ENCODE assay signal across 29 cellular contexts in genomic region chr1:196701144-196701543, GRCh38. TPM values are rescaled to one million over a fixed set of nuclear protein-coding genes. Genes with fewer than 3 reads are reported as not detected.
"Had no signal": no experiment of that assay in that cellular context is flagged by ENCODE, and none has a peak within 500 bp of the region (broad histone marks: within the 10 kb centered on the region; RNA-seq: fewer than 3 reads in every experiment).

No MANE protein-coding gene starts in this region.

- ATAC-seq: effector memory CD8-positive, alpha-beta T cell; esophagus mucosa; foreskin keratinocyte; gastrocnemius medialis; gastroesophageal sphincter; heart left ventricle; heart right ventricle had no signal

- H3K27ac ChIP-seq: colonic mucosa, coronary artery, dorsolateral prefrontal cortex, epithelial cell of prostate, esophagus muscularis mucosa, esophagus squamous epithelium, foreskin keratinocyte, gastrocnemius medialis, gastroesophageal sphincter, heart left ventricle, heart right ventricle had no signal

- H3K27ac Mint-ChIP-seq: dendritic cell treated with granulocyte-macrophage colony-stimulating factor and Interleukin-4, amounts not matched to agents 40 ng/mL and 50 ng/mL, for 4 days; effector memory CD8-positive, alpha-beta T cell; endodermal cell had no signal

- H3K4me3 ChIP-seq: colonic mucosa, coronary artery, dorsolateral prefrontal cortex, esophagus muscularis mucosa, esophagus squamous epithelium, gastrocnemius medialis, gastroesophageal sphincter, heart left ventricle, heart right ventricle had no signal

- DNase-seq: colonic mucosa; cortex of kidney; dermis blood vessel endothelial cell; dorsolateral prefrontal cortex; effector CD4-positive, alpha-beta T cell; effector CD8-positive, alpha-beta T cell; effector memory CD4-positive, alpha-beta T cell; effector memory CD8-positive, alpha-beta T cell; endodermal cell; erythroblast; esophagus squamous epithelium; foreskin fibroblast; foreskin keratinocyte; foreskin melanocyte; gastrocnemius medialis; glutamatergic neuron; head of caudate nucleus; heart left ventricle; heart right ventricle had no signal

- H3K4me1 Mint-ChIP-seq: endodermal cell had no signal

- H3K27me3 ChIP-seq: colonic mucosa, dorsolateral prefrontal cortex, esophagus muscularis mucosa, esophagus squamous epithelium, foreskin keratinocyte, gastrocnemius medialis, gastroesophageal sphincter, heart left ventricle, heart right ventricle had no signal

- H3K4me3 Mint-ChIP-seq: dendritic cell treated with granulocyte-macrophage colony-stimulating factor and Interleukin-4, amounts not matched to agents 40 ng/mL and 50 ng/mL, for 4 days; effector memory CD8-positive, alpha-beta T cell; endodermal cell had no signal

- H3K9me3 ChIP-seq: colonic mucosa, esophagus muscularis mucosa, esophagus squamous epithelium, gastrocnemius medialis, gastroesophageal sphincter, heart left ventricle had no signal

- H3K27me3 Mint-ChIP-seq: dendritic cell treated with granulocyte-macrophage colony-stimulating factor and Interleukin-4, amounts not matched to agents 40 ng/mL and 50 ng/mL, for 4 days; effector memory CD8-positive, alpha-beta T cell had no signal

- H3K4me1 ChIP-seq: colonic mucosa, esophagus muscularis mucosa, esophagus squamous epithelium, foreskin keratinocyte, gastrocnemius medialis, gastroesophageal sphincter, heart left ventricle, heart right ventricle had no signal

- H3K9me3 Mint-ChIP-seq: endodermal cell had no signal

- H3K36me3 ChIP-seq: colonic mucosa, gastrocnemius medialis had no signal

- FAIRE-seq: colon, endometrium, endothelial cell of umbilical vein, frontal cortex had no signal

RNA-seq across cellular contexts. Expression of gene CFH, which starts 49.3 kb away (rescaled TPM):
- total RNA-seq: endodermal cell had no signal
